ENCODE assay signal across 18 cellular contexts in the genomic region with DNA sequence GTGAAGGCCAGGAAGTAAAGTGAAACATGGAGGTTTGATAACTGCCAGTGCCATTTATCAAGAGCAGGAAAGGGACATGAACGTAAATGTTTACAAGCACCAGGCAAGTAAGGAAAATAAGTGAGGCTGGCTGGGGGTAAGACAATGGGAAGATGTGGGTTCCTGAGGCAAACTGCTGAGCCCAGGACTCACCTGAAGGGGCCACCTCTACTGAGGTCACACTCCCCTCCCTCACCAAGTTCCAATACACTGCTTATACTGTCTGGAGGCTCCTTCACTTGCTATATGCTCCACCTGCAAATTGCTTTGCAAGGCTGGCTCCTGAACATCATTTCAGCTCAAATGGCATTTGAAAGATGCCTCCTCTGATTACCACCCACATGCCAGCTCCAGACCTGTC. TPM values are rescaled to one million over a fixed set of nuclear protein-coding genes. Genes with fewer than 3 reads are reported as not detected.
DNase-seq lines count a peak whose midpoint lies in the region; ATAC-seq, FAIRE-seq and TF ChIP-seq lines count a peak whose summit lies in the region.
"Had no signal": no experiment of that assay in that cellular context is flagged by ENCODE, and none has a peak within 500 bp of the region (broad histone marks: within the 10 kb centered on the region; RNA-seq: fewer than 3 reads in every experiment).

No MANE protein-coding gene starts in this region.

- no peaks in the 10 kb centered on the region for H3K9me3 Mint-ChIP-seq in MCF 10A (ENCODE audit: unreplicated experiment)
- no peaks in the 10 kb centered on the region for H3K9me3 Mint-ChIP-seq in activated T-helper 17 cell treated with anti-CD3 and anti-CD28 coated beads, Interleukin-2, amount 50 U/mL, for 72 hours
- H3K9me3 Mint-ChIP-seq: CD4-positive, alpha-beta T cell; HFFc6 had no signal

- ATAC-seq in activated T-helper 17 cell treated with anti-CD3 and anti-CD28 coated beads, Interleukin-2, amount 50 U/mL, for 72 hours (replicated peaks): no peak
- no peak for ATAC-seq in HG03565 (IDR thresholded peaks at IDR 0.05; ENCODE audit: unreplicated experiment)
- ATAC-seq: GM12878 had no signal

- no peak overlapping the region for H2BK15ac ChIP-seq in mesendoderm (replicated peaks; ENCODE audit: low read depth)

- no peaks in the 10 kb centered on the region for H3K27me3 ChIP-seq in mammary epithelial cell (ENCODE audit: insufficient read depth, low read length)
- H3K27me3 ChIP-seq in mesendoderm (ENCODE audit: insufficient read depth, low read length, poor library complexity): no peaks in the 10 kb centered on the region
- H3K27me3 ChIP-seq: BLaER1 treated with 17β-estradiol and CSF1 and Interleukin-3, amounts not matched to agents 10 nM and 100 nM had no signal

- intact Hi-C loops in MCF 10A (cut with micrococcal nuclease) (no loop called here), mammary epithelial cell (cut with micrococcal nuclease) (no loop called here)

- H3K9me3 ChIP-seq in mammary epithelial cell (replicated peaks; ENCODE audit: insufficient read depth, low read length): peaks cover 3% of the 10 kb centered on the region

- no peak overlapping the region for H3K18ac ChIP-seq in mesendoderm (ENCODE audit: low read length)

- no peak overlapping the region for H3K4ac ChIP-seq in mesendoderm (ENCODE audit: low read depth, low read length)

- no peak overlapping the region for H3K4me3 ChIP-seq in mammary epithelial cell (replicated peaks in 1 of 3; ENCODE audit: insufficient read depth in 1 of 3, low read depth in 2 of 3, low read length in 3 of 3)
- H3K4me3 ChIP-seq in mesendoderm (ENCODE audit: low read length): no peak overlapping the region
- H3K4me3 ChIP-seq: BLaER1 treated with 17β-estradiol and CSF1 and Interleukin-3, amounts not matched to agents 10 nM and 100 nM; GM12878; HAP-1 had no signal

- H4K20me1 ChIP-seq in mammary epithelial cell (ENCODE audit: insufficient read depth, low read length): no peaks in the 10 kb centered on the region
- H4K20me1 ChIP-seq: BLaER1 treated with 17β-estradiol and CSF1 and Interleukin-3, amounts not matched to agents 10 nM and 100 nM had no signal

- WGBS in mammary epithelial cell (ENCODE audit: low coverage, missing lambda C conversion rate): 100% methylated on average over 1 of the region's 1 CpG
- WGBS in mesendoderm (ENCODE audit: extremely low coverage, insufficient coverage, low lambda C conversion rate): no CpG with 5 or more reads among the region's 1 CpG

- H3K36me3 Mint-ChIP-seq in MCF 10A (ENCODE audit: insufficient read depth, unreplicated experiment): no peaks in the 10 kb centered on the region
- no peaks in the 10 kb centered on the region for H3K36me3 Mint-ChIP-seq in activated T-helper 17 cell treated with anti-CD3 and anti-CD28 coated beads, Interleukin-2, amount 50 U/mL, for 72 hours (ENCODE audit: low read depth)

- H3K4me2 ChIP-seq in mammary epithelial cell (ENCODE audit: insufficient read depth, low read depth, low read length) (no peak overlapping the region), mesendoderm (ENCODE audit: low read length) (no peak overlapping the region)
- H3K4me2 ChIP-seq: BLaER1 treated with 17β-estradiol and CSF1 and Interleukin-3, amounts not matched to agents 10 nM and 100 nM had no signal

- H3K27ac ChIP-seq in mammary epithelial cell (ENCODE audit: insufficient read depth, low read depth, low read length) (no peak overlapping the region), mesendoderm (ENCODE audit: low read depth, low read length) (no peak overlapping the region)
- H3K27ac ChIP-seq: BLaER1 treated with 17β-estradiol and CSF1 and Interleukin-3, amounts not matched to agents 10 nM and 100 nM; HL-60 had no signal

- no peak overlapping the region for H3K23ac ChIP-seq in mesendoderm (ENCODE audit: low read length)

- H3K27ac Mint-ChIP-seq in MCF 10A (ENCODE audit: low read depth, unreplicated experiment): peak overlapping the region; percentile 14
- H3K27ac Mint-ChIP-seq in activated T-helper 17 cell treated with anti-CD3 and anti-CD28 coated beads, Interleukin-2, amount 50 U/mL, for 72 hours: peak overlapping the region; percentile 62
- H3K27ac Mint-ChIP-seq: CD4-positive, alpha-beta T cell; HFFc6 had no signal

- H3K56ac ChIP-seq in mesendoderm (ENCODE audit: low read length): no peak overlapping the region

- dilution Hi-C loops in mammary epithelial cell (cut with HindIII; ENCODE audit: low sequenced_read_pairs): no loop called here

- CTCF ChIA-PET in MCF 10A (lab: Yijun Ruan, JAX): interaction anchor here (0.6 to 1.2 kb wide), 4 partner anchors 9 to 1295 kb away, joined by 3 to 5 read pairs (median 4); no protein-coding TSS in a partner anchor
- CTCF ChIA-PET in mammary epithelial cell (lab: Charles Lee; ENCODE audit: low non-redundant PET): no interaction called here

- TF ChIP-seq CTCF in MCF 10A (IDR thresholded peaks at IDR 0.05; ENCODE audit: unreplicated experiment): no peak
- no peak for TF ChIP-seq CTCF in mammary epithelial cell (conservative IDR thresholded peaks at IDR 0.05 in 1 of 2, IDR thresholded peaks at IDR 0.05 in 1 of 2; ENCODE audit: extremely low read depth in 1 of 2, insufficient read depth in 1 of 2, low read depth in 1 of 2, low read length in 2 of 2)
- no peak for TF ChIP-seq CTCF in D721Med (IDR thresholded peaks at IDR 0.05; ENCODE audit: insufficient read depth, missing control alignments)

- no peak overlapping the region for H4K8ac ChIP-seq in mesendoderm (ENCODE audit: low read depth, low read length)

- H4K5ac ChIP-seq in mesendoderm (ENCODE audit: low read length): no peak overlapping the region

- no peaks in the 10 kb centered on the region for H3K79me1 ChIP-seq in mesendoderm (ENCODE audit: low read length)

- no peaks in the 10 kb centered on the region for H3K36me3 ChIP-seq in mammary epithelial cell (ENCODE audit: insufficient read depth, low read length)
- no peaks in the 10 kb centered on the region for H3K36me3 ChIP-seq in mesendoderm (ENCODE audit: control insufficient read depth, insufficient read depth, low read length)
- H3K36me3 ChIP-seq: BLaER1 treated with 17β-estradiol and CSF1 and Interleukin-3, amounts not matched to agents 10 nM and 100 nM; HAP-1 had no signal

- no peak overlapping the region for H2BK5ac ChIP-seq in mesendoderm (ENCODE audit: low read length)

- POLR2A ChIA-PET in MCF 10A (lab: Yijun Ruan, JAX): interaction anchor here (1.0 to 11.0 kb wide), 7 partner anchors 11 to 142 kb away, joined by 3 to 197 read pairs (median 7); a partner anchor contains a TSS

- H3K4me1 Mint-ChIP-seq in MCF 10A (ENCODE audit: insufficient read depth, unreplicated experiment): peaks cover 35% of the 10 kb centered on the region
- no peaks in the 10 kb centered on the region for H3K4me1 Mint-ChIP-seq in activated T-helper 17 cell treated with anti-CD3 and anti-CD28 coated beads, Interleukin-2, amount 50 U/mL, for 72 hours

- H3K4me3 Mint-ChIP-seq in MCF 10A (ENCODE audit: unreplicated experiment): no peak overlapping the region
- H3K4me3 Mint-ChIP-seq in activated T-helper 17 cell treated with anti-CD3 and anti-CD28 coated beads, Interleukin-2, amount 50 U/mL, for 72 hours: no peak overlapping the region
- H3K4me3 Mint-ChIP-seq: CD4-positive, alpha-beta T cell; HFFc6 had no signal

- DNase-seq in MCF 10A (ENCODE audit: unreplicated experiment): no peak
- DNase-seq in mammary epithelial cell: no peak
- DNase-seq in mesendoderm: peak; percentile 21
- DNase-seq in activated effector memory CD4-positive, alpha-beta T cell treated with anti-CD3 and anti-CD28 coated beads, Interleukin-2, amount 50 U/mL, for 16 hours: no peak
- no peak for DNase-seq in D721Med (ENCODE audit: insufficient read length, low spot score)
- DNase-seq: 8988T; Calu3; CD4-positive, alpha-beta T cell; DMS79; GOT3; HFFc6; KG1 had no signal

- no peak overlapping the region for H3K9ac ChIP-seq in mammary epithelial cell (ENCODE audit: insufficient read depth, low read length)
- no peak overlapping the region for H3K9ac ChIP-seq in mesendoderm (ENCODE audit: low read length)
- H3K9ac ChIP-seq: BLaER1 treated with 17β-estradiol and CSF1 and Interleukin-3, amounts not matched to agents 10 nM and 100 nM had no signal

- BruUV-seq in MCF 10A (replicated peaks; lab: Mats Ljungman, UMichigan) (no TSS peak), mammary epithelial cell (replicated peaks; lab: Mats Ljungman, UMichigan) (no TSS peak)

- no peak overlapping the region for H2AK5ac ChIP-seq in mesendoderm (ENCODE audit: low read length)

- in situ Hi-C loops in mammary epithelial cell (cut with MboI; ENCODE audit: low sequenced_read_pairs in 2 of 2): no loop called here

- no peak overlapping the region for H2BK120ac ChIP-seq in mesendoderm (ENCODE audit: low read depth, low read length)

- FAIRE-seq in D721Med (lab: Jason Lieb, UNC): no peak
- FAIRE-seq: GM12878 had no signal

- no peaks in the 10 kb centered on the region for H3K27me3 Mint-ChIP-seq in MCF 10A (ENCODE audit: insufficient read depth, unreplicated experiment)
- peaks cover 19% of the 10 kb centered on the region for H3K27me3 Mint-ChIP-seq in activated T-helper 17 cell treated with anti-CD3 and anti-CD28 coated beads, Interleukin-2, amount 50 U/mL, for 72 hours

- H3K79me2 ChIP-seq in mammary epithelial cell (ENCODE audit: insufficient read depth, low read length) (no peaks in the 10 kb centered on the region), mesendoderm (ENCODE audit: control insufficient read depth, insufficient read depth, low read length) (no peaks in the 10 kb centered on the region)

- H2AFZ ChIP-seq in mammary epithelial cell (ENCODE audit: low read depth, low read length): no peak overlapping the region

- peaks cover 38% of the 10 kb centered on the region for H3K4me1 ChIP-seq in mammary epithelial cell (ENCODE audit: insufficient read depth, low read length)
- no peaks in the 10 kb centered on the region for H3K4me1 ChIP-seq in mesendoderm (ENCODE audit: control insufficient read depth, low read depth, low read length)

RNA-seq across cellular contexts. Expression of a gene that starts 10.3 kb away (rescaled TPM):
- total RNA-seq in MCF 10A (2022): 30.9 and 37.7 TPM in 2 replicates
- total RNA-seq in mammary epithelial cell: 10 to 100 TPM; 16.0 to 26.9 TPM
- 14.0 TPM for polyA plus RNA-seq in mammary epithelial cell
- polyA minus RNA-seq in mammary epithelial cell: 22.2 TPM
- 1 to 10 TPM; 2.9 to 5.8 TPM for total RNA-seq in activated T-helper 17 cell treated with anti-CD3 and anti-CD28 coated beads, Interleukin-2, amount 50 U/mL, for 72 hours
- 0.84 TPM for polyA plus RNA-seq in mesendoderm (2013, experiment 1 of 2)
- polyA plus RNA-seq in mesendoderm (2013, experiment 2 of 2): 0.83 TPM
